9 cellular contexts compared by ENCODE assay signal in genomic region chr19:34481861-34482379, GRCh38. TPM values are rescaled to one million over a fixed set of nuclear protein-coding genes. Genes with fewer than 3 reads are reported as not detected.
DNase-seq lines count a peak whose midpoint lies in the region; ATAC-seq and TF ChIP-seq lines count a peak whose summit lies in the region.
"Had no signal": no experiment of that assay in that cellular context is flagged by ENCODE, and none has a peak within 500 bp of the region (broad histone marks: within the 10 kb centered on the region; RNA-seq: fewer than 3 reads in every experiment).

No MANE protein-coding gene starts in this region.

- H3K27ac ChIP-seq in VCaP (peak overlapping the region; percentile 65), cardiac muscle cell (peak overlapping the region; percentile 95), psoas muscle (peak overlapping the region; percentile 60)

- peak; percentile 17 for DNase-seq in Caki2 (ENCODE audit: low read depth)
- DNase-seq in cardiac muscle cell (ENCODE audit: low read depth in 1 of 2, low spot score in 1 of 2): no peak
- DNase-seq in psoas muscle: peak in 1 of 2 donors; percentile 52
- no peak for DNase-seq in activated CD4-positive, CD25-positive, alpha-beta regulatory T cell treated with anti-CD3 and anti-CD28 coated beads, Interleukin-2, amount 50 U/mL, for 72 hours
- DNase-seq in NOMO-1 treated with DMSO at 0.1 percent for 48 hours (lab: John Stamatoyannopoulos, UW; ENCODE audit: unreplicated experiment): no peak
- DNase-seq: stimulated activated CD4-positive, alpha-beta T cell treated with anti-CD3 and anti-CD28 coated beads, Interleukin-4, amount 100 ng/mL, for 1 hour had no signal

- in situ Hi-C loops in Caki2 (cut with HindIII; ENCODE audit: low pct_unique_long_range_greater_than_20kb, low sequenced_read_pairs): no loop called here

- H3K36me3 ChIP-seq in cardiac muscle cell: no peaks in the 10 kb centered on the region
- H3K36me3 ChIP-seq in psoas muscle (ENCODE audit: insufficient read depth in 1 of 2, low read depth in 1 of 2): no peaks in the 10 kb centered on the region

- H3K9me3 ChIP-seq in cardiac muscle cell (ENCODE audit: low read depth) (no peaks in the 10 kb centered on the region), psoas muscle (no peaks in the 10 kb centered on the region)

- H3K4me3 ChIP-seq in cardiac muscle cell: peak overlapping the region; percentile 67
- H3K4me3 ChIP-seq in psoas muscle: peak overlapping the region; percentile 73

- 0 to 2% (median 0%) methylated on average over 14 to 84 of the region's 84 CpGs for WGBS in psoas muscle, 3 donors

- intact Hi-C loops in psoas muscle (cut with DNase I): no loop called here

- no peaks in the 10 kb centered on the region for H3K4me1 ChIP-seq in cardiac muscle cell (ENCODE audit: low read depth)
- peaks cover 7% of the 10 kb centered on the region for H3K4me1 ChIP-seq in psoas muscle

- TF ChIP-seq CTCF in VCaP (conservative IDR thresholded peaks at IDR 0.05) (no peak), cardiac muscle cell (IDR thresholded peaks at IDR 0.05; ENCODE audit: low read depth, low read length) (no peak), psoas muscle (IDR thresholded peaks at IDR 0.05) (no peak)

- ATAC-seq in psoas muscle (peak in 2 of 4 donors; percentile 12 to 28), GM18873 (IDR thresholded peaks at IDR 0.05; ENCODE audit: low FRiP score, unreplicated experiment) (no peak), HG03457 (IDR thresholded peaks at IDR 0.05; ENCODE audit: unreplicated experiment) (no peak)

- H3K27me3 ChIP-seq in cardiac muscle cell: no peaks in the 10 kb centered on the region
- peaks cover 0 to 2% (median 0%) of the 10 kb centered on the region in 3 donors for H3K27me3 ChIP-seq in psoas muscle (ENCODE audit: insufficient read depth in 3 of 3, low read length in 2 of 3)

RNA-seq across cellular contexts. Expression of gene WTIP, which starts 0.4 kb away (rescaled TPM):
- 48.4 and 70.2 TPM in 2 replicates for total RNA-seq in Caki2 (2014; rRNA removed; shearing (Covaris generic); ENCODE audit: low replicate concordance)
- total RNA-seq in cardiac muscle cell: 29.2 and 29.4 TPM in 2 replicates
- 12.8 and 13.6 TPM in 2 replicates for polyA plus RNA-seq in cardiac muscle cell
- total RNA-seq in psoas muscle: 10 to 100 TPM in 1 of 4 donors, 1 to 10 TPM in 3; 2.9 to 21.4 (median 5.6) TPM
- polyA plus RNA-seq in psoas muscle: 1 to 10 TPM; 2.6 to 2.9 (median 2.7) TPM

RNA-seq across cellular contexts. Expression of gene UBA2, which starts 53.7 kb away (rescaled TPM):
- 243 and 255 TPM in 2 replicates for total RNA-seq in Caki2 (2014; rRNA removed; shearing (Covaris generic); ENCODE audit: low replicate concordance)
- total RNA-seq in cardiac muscle cell (118 and 121 TPM in 2 replicates), psoas muscle (100 to 1,000 TPM in 2 of 4 donors, 10 to 100 TPM in 2; 78.1 to 126 (median 106) TPM)
- polyA plus RNA-seq in cardiac muscle cell (71.9 and 95.3 TPM in 2 replicates), psoas muscle (10 to 100 TPM; 65.5 to 88.5 (median 70.6) TPM)
